ENCODE assay signal across 20 cellular contexts in genomic region chr6:47521966-47522365, GRCh38. TPM values are rescaled to one million over a fixed set of nuclear protein-coding genes. Genes with fewer than 3 reads are reported as not detected.
DNase-seq lines count a peak whose midpoint lies in the region; FAIRE-seq and TF ChIP-seq lines count a peak whose summit lies in the region.
"Had no signal": no experiment of that assay in that cellular context is flagged by ENCODE, and none has a peak within 500 bp of the region (broad histone marks: within the 10 kb centered on the region; RNA-seq: fewer than 3 reads in every experiment).

No MANE protein-coding gene starts in this region.

- H3K9ac ChIP-seq in H9 (ENCODE audit: extremely low read depth, insufficient read length, low read length) (no peak overlapping the region), endodermal cell (ENCODE audit: extremely low read depth, low read length, poor library complexity, severe bottlenecking) (no peak overlapping the region)
- H3K9ac ChIP-seq: BLaER1, GM23248 had no signal

- H3K4ac ChIP-seq in H9 (ENCODE audit: low read depth, low read length), result no peak overlapping the region

- H3K79me1 ChIP-seq in H9 (ENCODE audit: insufficient read depth, low read depth, low read length, poor library complexity, severe bottlenecking), result no peaks in the 10 kb centered on the region

- H3K79me2 ChIP-seq in H9 (ENCODE audit: insufficient read depth, low read length), result peaks cover 21% of the 10 kb centered on the region; the same call in 1 of the 2 replicates

- peaks cover 5 to 8% of the 10 kb centered on the region in 2 donors for H3K36me3 Mint-ChIP-seq in CD4-positive, alpha-beta memory T cell
- H3K36me3 Mint-ChIP-seq in H9 (ENCODE audit: insufficient read depth in 1 of 3, low read depth in 3 of 3) (peaks cover 6 to 15% (median 13%) of the 10 kb centered on the region in 3 experiments), endodermal cell (ENCODE audit: low read depth) (peaks cover 6% of the 10 kb centered on the region), nephron progenitor cell (ENCODE audit: low read depth) (peaks cover 37% of the 10 kb centered on the region)

- intact Hi-C loops in CD4-positive, alpha-beta memory T cell (cut with micrococcal nuclease), result no loop called here

- no peak overlapping the region for H3K56ac ChIP-seq in H9 (ENCODE audit: insufficient read length, low read depth, low read length)

- no peak overlapping the region for H2BK20ac ChIP-seq in H9 (ENCODE audit: low read depth, low read length, poor library complexity, severe bottlenecking)

- no peak overlapping the region for H3K27ac ChIP-seq in CD4-positive, alpha-beta memory T cell (ENCODE audit: low read depth, low read length)
- H3K27ac ChIP-seq in H9 (ENCODE audit: insufficient read length, low read depth, low read length) (no peak overlapping the region), endodermal cell (ENCODE audit: low read depth, low read length) (no peak overlapping the region), right atrium auricular region (no peak overlapping the region)
- H3K27ac ChIP-seq: BLaER1, GM23248, HL-60 had no signal

- H3K27ac Mint-ChIP-seq in CD4-positive, alpha-beta memory T cell, result peak overlapping the region in 4 of 7 donors; percentile 5 to 67 (median 34)
- H3K27ac Mint-ChIP-seq in H9 (peak overlapping the region in 2 of 3 experiments; percentile 11 to 15; a peak in 2 of 7 replicates), endodermal cell (peak overlapping the region; percentile 22), nephron progenitor cell (peak overlapping the region; percentile 66)
- H3K27ac Mint-ChIP-seq: CD4-positive, CD25-positive, alpha-beta regulatory T cell had no signal

- H2AK5ac ChIP-seq in H9 (ENCODE audit: insufficient read length, low read length), result no peak overlapping the region

- no peak overlapping the region for H4K5ac ChIP-seq in H9 (ENCODE audit: insufficient read length, low read depth, low read length)

- peaks cover 38 to 64% (median 46%) of the 10 kb centered on the region in 4 donors for H3K4me1 Mint-ChIP-seq in CD4-positive, alpha-beta memory T cell
- H3K4me1 Mint-ChIP-seq in H9 (peaks cover 15 to 18% of the 10 kb centered on the region in 2 experiments), endodermal cell (peaks cover 4% of the 10 kb centered on the region), nephron progenitor cell (no peaks in the 10 kb centered on the region)

- CTCF ChIA-PET in CD4-positive, alpha-beta memory T cell (lab: Charles Lee; ENCODE audit: partially characterized antibody), result interaction anchor here (1.4 kb wide), 1 partner anchor 13 kb away, joined by 3 read pairs; no protein-coding TSS in a partner anchor

- no peak overlapping the region for H2BK15ac ChIP-seq in H9 (ENCODE audit: low read depth, low read length)

- H3K4me2 ChIP-seq in H9 (ENCODE audit: insufficient read depth, insufficient read length, low read length), result no peak overlapping the region
- H3K4me2 ChIP-seq: BLaER1 had no signal

- no peak overlapping the region for H3K14ac ChIP-seq in H9 (ENCODE audit: insufficient read depth, low read length)

- H3K4me3 Mint-ChIP-seq in CD4-positive, alpha-beta memory T cell, result peak overlapping the region in 1 of 8 donors; percentile 17
- H3K4me3 Mint-ChIP-seq in H9, result no peak overlapping the region
- no peak overlapping the region for H3K4me3 Mint-ChIP-seq in endodermal cell
- no peak overlapping the region for H3K4me3 Mint-ChIP-seq in nephron progenitor cell

- TF ChIP-seq CTCF in H9 (conservative IDR thresholded peaks at IDR 0.05) (no peak), endodermal cell (conservative IDR thresholded peaks at IDR 0.05) (no peak), nephron progenitor cell (IDR thresholded peaks at IDR 0.05) (no peak), right atrium auricular region (IDR thresholded peaks at IDR 0.05) (no peak)

- H3K4me3 ChIP-seq in CD4-positive, alpha-beta memory T cell (ENCODE audit: low read length in 2 of 2), result no peak overlapping the region
- H3K4me3 ChIP-seq in endodermal cell (ENCODE audit: low read length) (no peak overlapping the region), right atrium auricular region (no peak overlapping the region)
- H3K4me3 ChIP-seq: BLaER1, GM23248 had no signal

- H3K27me3 ChIP-seq in CD4-positive, alpha-beta memory T cell (ENCODE audit: insufficient read depth, low read length), result no peaks in the 10 kb centered on the region
- H3K27me3 ChIP-seq in H9 (ENCODE audit: insufficient read depth, low read length) (no peaks in the 10 kb centered on the region), endodermal cell (ENCODE audit: control insufficient read depth, insufficient read depth, low read length, poor library complexity, severe bottlenecking) (no peaks in the 10 kb centered on the region), right atrium auricular region (no peaks in the 10 kb centered on the region)
- H3K27me3 ChIP-seq: BLaER1 had no signal

- H3K23ac ChIP-seq in H9 (ENCODE audit: insufficient read length, low read depth, low read length), result no peak overlapping the region

- H2BK5ac ChIP-seq in H9 (ENCODE audit: insufficient read length, low read length), result no peak overlapping the region

- H3K9me3 ChIP-seq in CD4-positive, alpha-beta memory T cell (ENCODE audit: control insufficient read depth in 1 of 2, low read length in 2 of 2), result no peaks in the 10 kb centered on the region
- H3K9me3 ChIP-seq in H9 (ENCODE audit: control insufficient read depth, low read depth, low read length), result no peaks in the 10 kb centered on the region
- H3K9me3 ChIP-seq in endodermal cell (ENCODE audit: control insufficient read depth, low read length), result peaks cover 8% of the 10 kb centered on the region
- no peaks in the 10 kb centered on the region for H3K9me3 ChIP-seq in right atrium auricular region

- DNase-seq in CD4-positive, alpha-beta memory T cell, result no peak
- DNase-seq in H9, result no peak
- no peak for DNase-seq in endodermal cell
- no peak for DNase-seq in nephron progenitor cell
- DNase-seq in HTR-8/SVneo (ENCODE audit: insufficient read length, low spot score), result no peak
- no peak for DNase-seq in NCI-H1417 treated with DMSO at 0.1 percent for 48 hours (lab: John Stamatoyannopoulos, UW)
- DNase-seq in right atrium auricular region (ENCODE audit: low spot score), result no peak
- DNase-seq in NCI-H187 treated with DMSO at 0.1 percent for 48 hours (lab: John Stamatoyannopoulos, UW), result no peak
- DNase-seq: 8988T; AML-193; CD4-positive, CD25-positive, alpha-beta regulatory T cell; DMS153; DMS79 treated with DMSO at 0.1 percent for 48 hours; EL; GM23248; H7 had no signal

- H3T11ph ChIP-seq in H9 (ENCODE audit: low read length), result no peak overlapping the region

- no peaks in the 10 kb centered on the region for H3K36me3 ChIP-seq in CD4-positive, alpha-beta memory T cell (ENCODE audit: insufficient read depth, low read length)
- H3K36me3 ChIP-seq in endodermal cell (ENCODE audit: control insufficient read depth, insufficient read depth, low read length) (peaks cover 8% of the 10 kb centered on the region), right atrium auricular region (no peaks in the 10 kb centered on the region)

- FAIRE-seq in HTR-8/SVneo (lab: Jason Lieb, UNC), result no peak
- FAIRE-seq: D721Med, GM12891 had no signal

- no peak overlapping the region for H4K8ac ChIP-seq in H9 (replicated peaks; ENCODE audit: insufficient read length, low read depth, low read length)

- H2BK12ac ChIP-seq in H9 (ENCODE audit: insufficient read length, low read depth, low read length), result no peak overlapping the region

- H2BK120ac ChIP-seq in H9 (ENCODE audit: low read depth, low read length, poor library complexity, severe bottlenecking), result no peak overlapping the region

- H3K4me1 ChIP-seq in CD4-positive, alpha-beta memory T cell (ENCODE audit: insufficient read depth, low read length), result no peaks in the 10 kb centered on the region
- H3K4me1 ChIP-seq in H9 (ENCODE audit: insufficient read depth, low read length), result peaks cover 3% of the 10 kb centered on the region; the same call in 1 of the 2 replicates
- no peaks in the 10 kb centered on the region for H3K4me1 ChIP-seq in endodermal cell (ENCODE audit: control insufficient read depth, insufficient read depth, low read length)
- peaks cover 0 to 15% of the 10 kb centered on the region in 2 donors for H3K4me1 ChIP-seq in right atrium auricular region
- H3K4me1 ChIP-seq: BLaER1 had no signal

- POLR2A ChIA-PET in CD4-positive, alpha-beta memory T cell (lab: Charles Lee; ENCODE audit: partially characterized antibody), result no interaction called here

- H3K9me3 Mint-ChIP-seq in CD4-positive, alpha-beta memory T cell, result no peaks in the 10 kb centered on the region
- peaks cover under 1% of the 10 kb centered on the region in 2 experiments; a peak in 3 of 5 replicates for H3K9me3 Mint-ChIP-seq in H9
- H3K9me3 Mint-ChIP-seq in endodermal cell, result no peaks in the 10 kb centered on the region
- H3K9me3 Mint-ChIP-seq in nephron progenitor cell, result peaks cover 17% of the 10 kb centered on the region
- H3K9me3 Mint-ChIP-seq: CD4-positive, CD25-positive, alpha-beta regulatory T cell had no signal

- H4K20me1 ChIP-seq in H9 (ENCODE audit: control insufficient read depth, insufficient read depth, insufficient read length), result no peaks in the 10 kb centered on the region

- no peak overlapping the region for H2AFZ ChIP-seq in H9 (ENCODE audit: low read length)
- H2AFZ ChIP-seq: GM23248 had no signal

- H4K91ac ChIP-seq in H9 (ENCODE audit: insufficient read length, low read depth, low read length), result no peak overlapping the region

- H3K27me3 Mint-ChIP-seq in CD4-positive, alpha-beta memory T cell, result no peaks in the 10 kb centered on the region
- H3K27me3 Mint-ChIP-seq in H9 (ENCODE audit: low read depth) (no peaks in the 10 kb centered on the region), endodermal cell (ENCODE audit: insufficient read depth) (no peaks in the 10 kb centered on the region), nephron progenitor cell (ENCODE audit: low read depth, poor library complexity) (no peaks in the 10 kb centered on the region)
- H3K27me3 Mint-ChIP-seq: CD4-positive, CD25-positive, alpha-beta regulatory T cell had no signal

- no CpG with 5 or more reads among the region's 5 CpGs for WGBS in H9 (ENCODE audit: extremely low coverage, insufficient read length, low lambda C conversion rate)
- WGBS in endodermal cell (ENCODE audit: insufficient coverage in 1 of 2, insufficient read length in 1 of 2), 2 experiments, result 75 to 77% methylated on average over 4 to 5 of the region's 5 CpGs

- H3K18ac ChIP-seq in H9 (ENCODE audit: insufficient read length, low read depth, low read length), result no peak overlapping the region

- no peaks in the 10 kb centered on the region for H3K23me2 ChIP-seq in H9 (ENCODE audit: insufficient read length, low read depth, low read length, poor library complexity, severe bottlenecking)

RNA-seq across cellular contexts. Expression of gene CD2AP, which starts 44.4 kb away (rescaled TPM):
- 10 to 100 TPM; 25.7 to 25.8 TPM for total RNA-seq in CD4-positive, alpha-beta memory T cell
- 1 to 10 TPM; 3.5 to 8.4 TPM for polyA plus RNA-seq in CD4-positive, alpha-beta memory T cell
- total RNA-seq in H9 (2021), result 50.1 and 50.5 TPM in 2 replicates
- 10 to 100 TPM; 58.1 to 62.4 TPM for total RNA-seq in endodermal cell
- polyA plus RNA-seq in endodermal cell (2013, experiment 1 of 2), result 16.2 TPM
- polyA plus RNA-seq in endodermal cell (2013, experiment 2 of 2), result 19.4 TPM
- total RNA-seq in right atrium auricular region, result 10 to 100 TPM in 1 of 2 donors, 1 to 10 TPM in 1; 9.8 to 10.8 TPM

Comparison
In these comparisons a context has a peak if more than half of its experiments do, and no peak if none do; other contexts are left out.
1. H3K27ac Mint-ChIP-seq: peak in every context shown above with its lines; median percentile 66 in nephron progenitor cell; 34 in CD4-positive, alpha-beta memory T cell; 22 in endodermal cell; 13 in H9.